17 cellular contexts compared by ENCODE assay signal in the genomic region with DNA sequence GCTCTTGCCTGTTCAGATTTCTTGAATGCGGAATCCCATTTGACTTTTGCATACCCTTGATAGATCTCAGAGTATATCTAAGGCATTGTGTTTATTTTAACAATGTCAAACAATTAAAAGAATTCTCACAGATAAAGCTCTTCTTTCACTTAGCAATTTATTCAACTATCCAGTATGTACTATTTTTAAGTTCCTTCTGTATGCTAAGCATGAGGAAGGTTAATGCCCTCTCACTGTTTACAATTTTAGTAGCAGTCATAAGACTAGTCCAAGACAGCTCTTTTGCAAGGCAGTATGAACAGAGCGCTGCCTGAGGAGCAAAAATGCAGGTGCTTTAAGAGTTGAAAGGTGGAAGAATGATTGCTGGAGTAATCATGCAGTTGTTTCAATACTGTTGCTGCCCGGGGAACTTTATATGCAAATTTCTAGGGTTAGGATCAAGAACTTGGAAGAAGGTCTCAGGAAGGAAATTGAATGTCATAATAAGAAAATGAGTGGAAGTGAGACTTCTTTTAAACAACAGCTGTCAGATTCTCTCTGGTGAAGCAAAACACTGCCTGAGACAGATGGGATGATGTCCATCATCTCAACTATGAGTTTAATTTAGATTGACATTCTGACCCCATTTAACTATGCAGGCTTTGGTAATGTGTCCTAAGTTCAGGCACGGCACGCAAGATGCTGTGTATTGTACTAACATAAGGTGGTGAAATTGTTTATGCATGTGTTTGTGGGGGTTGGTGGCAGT.
"Had no signal": no experiment of that assay in that cellular context is flagged by ENCODE, and none has a peak within 500 bp of the region (broad histone marks: within the 10 kb centered on the region; RNA-seq: fewer than 3 reads in every experiment).

No MANE protein-coding gene starts in this region.

- H3K4me1 Mint-ChIP-seq: activated CD4-positive, alpha-beta T cell treated with anti-CD3 and anti-CD28 coated beads, Interleukin-2, amount 10 ng/mL, durations not matched to agents 7 days and 5 days; activated naive CD4-positive, alpha-beta T cell treated with anti-CD3 and anti-CD28 coated beads, Interleukin-2, amount 10 ng/mL, durations not matched to agents 7 days and 5 days had no signal

- H3K4me3 Mint-ChIP-seq: activated CD4-positive, alpha-beta T cell treated with anti-CD3 and anti-CD28 coated beads, Interleukin-2, amount 10 ng/mL, durations not matched to agents 7 days and 5 days; activated naive CD4-positive, alpha-beta T cell treated with anti-CD3 and anti-CD28 coated beads, Interleukin-2, amount 10 ng/mL, durations not matched to agents 7 days and 5 days; effector memory CD8-positive, alpha-beta T cell; natural killer cell treated with Interleukin-12 subunit alpha and Interleukin-12 subunit beta and Interleukin-15 and Interleukin-18, amount 100 ng/mL, for 72 hours; T-helper 1 cell treated with Interleukin-12 subunit alpha and Interleukin-12 subunit beta and Interleukin-4 antibody, amounts not matched to agents 30 μg/mL and 1 μg/mL, for 36 hours had no signal

- H3K36me3 ChIP-seq: sigmoid colon, upper lobe of right lung had no signal

- H3K27me3 Mint-ChIP-seq: activated CD4-positive, alpha-beta T cell treated with anti-CD3 and anti-CD28 coated beads, Interleukin-2, amount 10 ng/mL, durations not matched to agents 7 days and 5 days; activated naive CD4-positive, alpha-beta T cell treated with anti-CD3 and anti-CD28 coated beads, Interleukin-2, amount 10 ng/mL, durations not matched to agents 7 days and 5 days; effector memory CD8-positive, alpha-beta T cell; natural killer cell treated with Interleukin-12 subunit alpha and Interleukin-12 subunit beta and Interleukin-15 and Interleukin-18, amount 100 ng/mL, for 72 hours had no signal

- H3K36me3 Mint-ChIP-seq: activated naive CD4-positive, alpha-beta T cell treated with anti-CD3 and anti-CD28 coated beads, Interleukin-2, amount 10 ng/mL, durations not matched to agents 7 days and 5 days; natural killer cell treated with Interleukin-12 subunit alpha and Interleukin-12 subunit beta and Interleukin-15 and Interleukin-18, amount 100 ng/mL, for 72 hours had no signal

- H3K27me3 ChIP-seq: sigmoid colon, upper lobe of right lung had no signal

- FAIRE-seq: TTC549 had no signal

- H3K4me3 ChIP-seq: psoas muscle, sigmoid colon, upper lobe of right lung had no signal

- ATAC-seq: effector memory CD8-positive, alpha-beta T cell; left cardiac atrium; natural killer cell treated with Interleukin-12 subunit alpha and Interleukin-12 subunit beta and Interleukin-15 and Interleukin-18, amount 100 ng/mL, for 72 hours; psoas muscle; upper lobe of right lung had no signal

- H3K4me1 ChIP-seq: psoas muscle had no signal

- DNase-seq: activated CD4-positive, alpha-beta T cell treated with anti-CD3 and anti-CD28 coated beads, Interleukin-2, amount 10 ng/mL, durations not matched to agents 7 days and 5 days; activated CD4-positive, CD25-positive, alpha-beta regulatory T cell; activated naive CD4-positive, alpha-beta T cell treated with anti-CD3 and anti-CD28 coated beads, Interleukin-2, amount 10 ng/mL, durations not matched to agents 7 days and 5 days; activated T-cell treated with anti-CD3 and anti-CD28 coated beads for 4 hours; central memory CD4-positive, alpha-beta T cell; effector memory CD8-positive, alpha-beta T cell; left cardiac atrium; nucleus accumbens; psoas muscle; sigmoid colon; stimulated activated CD4-positive, alpha-beta T cell treated with anti-CD3 and anti-CD28 coated beads, Interleukin-12 subunit alpha, Interleukin-12 subunit beta, amount 100 ng/mL, for 4 hours; stimulated activated naive CD4-positive, alpha-beta T cell treated with Interleukin-2 at 50 U/mL for 16 hours; upper lobe of right lung had no signal

- H3K27ac ChIP-seq: psoas muscle, upper lobe of right lung had no signal

- H3K27ac Mint-ChIP-seq: activated CD4-positive, alpha-beta T cell treated with anti-CD3 and anti-CD28 coated beads, Interleukin-2, amount 10 ng/mL, durations not matched to agents 7 days and 5 days; activated naive CD4-positive, alpha-beta T cell treated with anti-CD3 and anti-CD28 coated beads, Interleukin-2, amount 10 ng/mL, durations not matched to agents 7 days and 5 days; activated T-helper 2 cell treated with anti-CD3 and anti-CD28 coated beads, Interferon-gamma antibody, Interleukin-2, Interleukin-4, amounts not matched to agents 10 μg/mL and 5 μg/mL and 100 μg/mL, durations not matched to agents 14 hours and 24 hours and 36 hours; effector memory CD8-positive, alpha-beta T cell; natural killer cell treated with Interleukin-12 subunit alpha and Interleukin-12 subunit beta and Interleukin-15 and Interleukin-18, amount 100 ng/mL, for 72 hours; T-helper 1 cell treated with Interleukin-12 subunit alpha and Interleukin-12 subunit beta and Interleukin-4 antibody, amounts not matched to agents 30 μg/mL and 1 μg/mL, for 36 hours had no signal

- H3K9me3 ChIP-seq: sigmoid colon, upper lobe of right lung had no signal

- H3K9me3 Mint-ChIP-seq: activated CD4-positive, alpha-beta T cell treated with anti-CD3 and anti-CD28 coated beads, Interleukin-2, amount 10 ng/mL, durations not matched to agents 7 days and 5 days; activated naive CD4-positive, alpha-beta T cell treated with anti-CD3 and anti-CD28 coated beads, Interleukin-2, amount 10 ng/mL, durations not matched to agents 7 days and 5 days; activated T-helper 2 cell treated with anti-CD3 and anti-CD28 coated beads, Interferon-gamma antibody, Interleukin-2, Interleukin-4, amounts not matched to agents 10 μg/mL and 5 μg/mL and 100 μg/mL, durations not matched to agents 14 hours and 24 hours and 36 hours; effector memory CD8-positive, alpha-beta T cell; natural killer cell treated with Interleukin-12 subunit alpha and Interleukin-12 subunit beta and Interleukin-15 and Interleukin-18, amount 100 ng/mL, for 72 hours; T-helper 1 cell treated with Interleukin-12 subunit alpha and Interleukin-12 subunit beta and Interleukin-4 antibody, amounts not matched to agents 30 μg/mL and 1 μg/mL, for 36 hours had no signal
